ENCODE assay signal across 8 cellular contexts in the genomic region with DNA sequence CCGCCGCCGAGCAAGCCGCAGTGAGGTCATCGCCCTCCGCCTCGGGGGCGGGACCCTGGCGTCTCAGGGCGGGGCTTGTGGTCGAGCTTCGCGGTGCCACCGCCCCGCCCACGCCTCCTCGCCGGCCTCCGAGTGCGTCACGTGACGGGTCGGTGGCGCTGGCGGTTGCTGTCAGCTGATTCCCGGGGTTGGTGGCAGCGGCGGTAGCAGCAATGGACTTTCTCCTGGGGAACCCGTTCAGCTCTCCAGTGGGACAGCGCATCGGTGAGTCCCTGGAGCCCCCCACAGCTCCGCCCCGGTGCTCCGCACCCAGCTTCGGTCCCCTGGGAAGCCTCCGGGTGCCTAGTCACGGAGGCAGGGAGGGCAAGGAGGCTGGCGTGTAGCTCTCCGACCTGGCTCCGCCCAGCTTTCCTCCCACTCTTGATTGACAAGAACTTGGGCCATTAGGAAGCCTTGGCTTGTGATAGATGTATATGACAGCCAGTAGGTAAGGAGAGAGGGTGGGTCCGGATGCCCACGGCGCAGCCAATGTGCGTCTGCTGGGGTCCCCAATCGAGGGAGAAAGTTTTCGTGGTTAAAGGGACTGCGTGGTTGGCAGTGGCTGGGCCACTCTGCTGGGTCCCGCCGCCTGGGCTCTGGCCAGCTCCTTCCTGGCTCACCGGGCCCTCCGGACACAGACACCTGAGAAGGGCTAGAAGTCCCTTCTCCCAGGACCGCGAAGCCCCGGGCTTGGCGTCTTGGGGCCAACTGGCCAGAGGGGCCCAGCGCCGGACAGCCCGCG. TPM values are rescaled to one million over a fixed set of nuclear protein-coding genes. Genes with fewer than 3 reads are reported as not detected.
A peak's percentile ranks its signal among the peaks of the same experiment; 100 is the strongest.
DNase-seq lines count a peak whose midpoint lies in the region; ATAC-seq, FAIRE-seq and TF ChIP-seq lines count a peak whose summit lies in the region.

A gene (plus strand): TSS at position 178 of the 781 bp plus-strand sequence. CDS start 35 bp downstream, at position 213.

- peak within 1 kb of the TSS; percentile 89 to 92 for H3K4me2 ChIP-seq in H1 (ENCODE audit: insufficient read depth in 1 of 2, low read depth in 2 of 2, low read length in 2 of 2)

- FAIRE-seq in HTR-8/SVneo (lab: Jason Lieb, UNC) (peak; percentile 62), H1 (lab: Jason Lieb, UNC) (peak; percentile 92)

- no peak within 1 kb of the TSS for H3K56ac ChIP-seq in H1 (replicated peaks; ENCODE audit: insufficient read length, low read depth, low read length)

- peak within 1 kb of the TSS; percentile 22; the same call in 1 of the 2 replicates for H3K27ac ChIP-seq in H1 (ENCODE audit: low read depth, low read length)

- H3K27me3 ChIP-seq in H1 (replicated peaks in 1 of 4; ENCODE audit: control insufficient read depth in 3 of 4, extremely low read depth in 1 of 4, insufficient read depth in 3 of 4, low read length in 3 of 4): no peaks in the 10 kb centered on the region

- TF ChIP-seq RAD21 in H1 (IDR thresholded peaks at IDR 0.05 in 1 of 2, conservative IDR thresholded peaks at IDR 0.05 in 1 of 2; ENCODE audit: low read depth in 2 of 2, low read length in 2 of 2): no peak

- peak in 1 of 2 experiments; percentile 75; a peak in 2 of 3 replicates for TF ChIP-seq POLR2A in H1 (IDR thresholded peaks at IDR 0.05; ENCODE audit: control extremely low read depth in 1 of 2, low read depth in 2 of 2, low read length in 2 of 2)

- ATAC-seq in GM21367 (IDR thresholded peaks at IDR 0.05; ENCODE audit: unreplicated experiment) (peak; percentile 93), memory B cell (ENCODE audit: low read depth) (peak; percentile 86)

- TF ChIP-seq EP300 in H1 (IDR thresholded peaks at IDR 0.05; ENCODE audit: borderline replicate concordance in 1 of 2, low read depth in 2 of 2, low read length in 2 of 2): no peak

- H4K8ac ChIP-seq in H1 (ENCODE audit: extremely low read depth, insufficient read depth, low read length): peak within 1 kb of the TSS; percentile 84

- H3K27me3 Mint-ChIP-seq in memory B cell: no peaks in the 10 kb centered on the region

- peak within 1 kb of the TSS; percentile 54 for H4K5ac ChIP-seq in H1 (ENCODE audit: insufficient read length, low read depth, low read length)

- no peaks in the 10 kb centered on the region for H3K9me3 ChIP-seq in H1 (ENCODE audit: insufficient read depth in 2 of 2, low read depth in 1 of 2, low read length in 1 of 2)

- no peak within 1 kb of the TSS for H2BK120ac ChIP-seq in H1 (replicated peaks; ENCODE audit: low read depth, low read length)

- H3K79me2 ChIP-seq in H1 (ENCODE audit: control insufficient read depth in 1 of 2, insufficient read depth in 2 of 2, low read length in 2 of 2): no peaks in the 10 kb centered on the region

- H3K36me3 ChIP-seq in H1 (ENCODE audit: control insufficient read depth in 2 of 4, insufficient read depth in 4 of 4, low read length in 3 of 4): peaks cover 0 to 15% (median under 1%) of the 10 kb centered on the region in 4 experiments; a peak in 3 of 8 replicates

- H2AFZ ChIP-seq in H1 (ENCODE audit: low read length): peak within 1 kb of the TSS; percentile 83; the same call in 1 of the 2 replicates

- CTCF ChIA-PET in H1 (lab: Charles Lee; ENCODE audit: partially characterized antibody): interaction anchor here (0.8 kb wide), 2 partner anchors 11 to 27 kb away, joined by 3 read pairs; no protein-coding TSS in a partner anchor

- H2BK15ac ChIP-seq in H1 (ENCODE audit: low read length): no peak within 1 kb of the TSS

- H4K20me1 ChIP-seq in H1 (replicated peaks in 1 of 2; ENCODE audit: control insufficient read depth in 1 of 2, insufficient read depth in 2 of 2, low read length in 2 of 2): no peaks in the 10 kb centered on the region

- no peak within 1 kb of the TSS for H3K14ac ChIP-seq in H1 (ENCODE audit: insufficient read length)

- no peak within 1 kb of the TSS for H2BK20ac ChIP-seq in H1 (ENCODE audit: low read length)

- peak within 1 kb of the TSS; percentile 12 for H4K91ac ChIP-seq in H1 (replicated peaks; ENCODE audit: insufficient read length, low read length)

- peak; percentile 97 for DNase-seq in COLO668 (lab: John Stamatoyannopoulos, UW; ENCODE audit: unreplicated experiment)
- DNase-seq in HTR-8/SVneo (ENCODE audit: insufficient read length, low spot score): peak; percentile 91
- peak; percentile 91 for DNase-seq in NOMO-1 treated with dmso at 0.1 percent for 144 hours (lab: John Stamatoyannopoulos, UW; ENCODE audit: unreplicated experiment)
- peak; percentile 90 to 94 (median 94) for DNase-seq in activated CD8-positive, alpha-beta memory T cell treated with anti-CD3 and anti-CD28 coated beads for 48 hours (ENCODE audit: low read depth in 2 of 3, low spot score in 2 of 3)
- DNase-seq in H1 (ENCODE audit: low read depth in 1 of 2, low spot score in 2 of 2): peak; percentile 93 to 99
- DNase-seq in memory B cell (ENCODE audit: low spot score in 2 of 2): peak; percentile 98 to 99
- DNase-seq in stimulated activated CD8-positive, alpha-beta memory T cell treated with anti-CD3 and anti-CD28 coated beads, Interleukin-12 subunit alpha, Interleukin-12 subunit beta, amount 100 ng/mL, for 24 hours (ENCODE audit: extremely low read depth): peak; percentile 94

- no peak within 1 kb of the TSS for H2BK12ac ChIP-seq in H1 (ENCODE audit: low read depth, low read length)

- peak within 1 kb of the TSS in 3 of 4 experiments; percentile 59 to 65 (median 65); a peak in 6 of 7 replicates for H3K9ac ChIP-seq in H1 (replicated peaks in 1 of 4; ENCODE audit: extremely low read depth in 1 of 4, low read depth in 3 of 4, low read length in 3 of 4)

- H3K36me3 Mint-ChIP-seq in memory B cell: peaks cover 3% of the 10 kb centered on the region

- no peak within 1 kb of the TSS for H3K4ac ChIP-seq in H1 (replicated peaks; ENCODE audit: insufficient read length, low read depth, low read length)

- peak within 1 kb of the TSS; percentile 71; the same call in 1 of the 2 replicates for H3K18ac ChIP-seq in H1 (ENCODE audit: extremely low read depth, low read length)

- no peak for TF ChIP-seq CTCF in H1 (IDR thresholded peaks at IDR 0.05; ENCODE audit: control extremely low read depth in 1 of 3, insufficient read depth in 1 of 3, low read depth in 1 of 3, low read length in 3 of 3)

- H3K79me1 ChIP-seq in H1 (ENCODE audit: low read depth, low read length): no peaks in the 10 kb centered on the region

- H2BK5ac ChIP-seq in H1 (ENCODE audit: low read depth, low read length): 0 out of 2 replicates have a peak within 1 kb of the TSS, but pooled peaks have one; percentile 1

- H3K4me3 Mint-ChIP-seq in memory B cell: peak within 1 kb of the TSS; percentile 98

- no peak within 1 kb of the TSS for H3K23ac ChIP-seq in H1 (ENCODE audit: insufficient read length)

- H3K4me1 Mint-ChIP-seq in memory B cell: peaks cover 18% of the 10 kb centered on the region

- H2AK5ac ChIP-seq in H1 (ENCODE audit: low read depth, low read length): no peak within 1 kb of the TSS

- POLR2A ChIA-PET in H1 (lab: Charles Lee; ENCODE audit: partially characterized antibody): interaction anchor here (0.7 to 2.3 kb wide), 10 partner anchors 9 to 81 kb away, joined by 3 to 9 read pairs (median 4); a partner anchor contains a TSS

- H3K4me1 ChIP-seq in H1 (replicated peaks in 1 of 4; ENCODE audit: control insufficient read depth in 3 of 4, insufficient read depth in 4 of 4, low read length in 3 of 4): peaks cover 0 to 1% (median under 1%) of the 10 kb centered on the region in 4 experiments; a peak in 3 of 7 replicates

- peak within 1 kb of the TSS; percentile 80 to 88 (median 85) for H3K4me3 ChIP-seq in H1 (ENCODE audit: extremely low read depth in 1 of 4, insufficient read depth in 2 of 4, low read depth in 3 of 4, low read length in 4 of 4)

- WGBS in H1 (ENCODE audit: extremely low coverage in 1 of 2, insufficient coverage in 1 of 2, insufficient read length in 1 of 2, insufficient replicate concordance in 2 of 2, low coverage in 1 of 2, low lambda C conversion rate in 2 of 2, missing lambda C conversion rate in 1 of 2), 2 experiments: 3% methylated on average over 49 of the region's 59 CpGs; no CpG with 5 or more reads in 1 of the 2 experiments

- H3K9me3 Mint-ChIP-seq in memory B cell: no peaks in the 10 kb centered on the region

- peaks cover 4% of the 10 kb centered on the region; the same call in 1 of the 2 replicates for H3K23me2 ChIP-seq in H1 (ENCODE audit: low read depth, low read length)

- H3K27ac Mint-ChIP-seq in memory B cell: peak within 1 kb of the TSS; percentile 96

TF ChIP-seq in H1, 55 proteins besides CTCF, POLR2A, EP300 and RAD21 (continues in another document):
- TF ChIP-seq HDAC2 (IDR thresholded peaks at IDR 0.05; ENCODE audit: borderline replicate concordance in 1 of 2, low read depth in 2 of 2, low read length in 2 of 2): peak in 1 of 2 experiments; percentile 98; a peak in 2 of 4 replicates
- TF ChIP-seq MAFK (IDR thresholded peaks at IDR 0.05; ENCODE audit: low read depth, low read length): no peak
- peak; percentile 84 to 98; a peak in 3 of 4 replicates for TF ChIP-seq SIN3A (conservative IDR thresholded peaks at IDR 0.05 in 1 of 2, IDR thresholded peaks at IDR 0.05 in 1 of 2; ENCODE audit: low read depth in 1 of 2, low read length in 2 of 2)
- no peak; the same call in none of the 2 replicates for TF ChIP-seq TBP (IDR thresholded peaks at IDR 0.05; ENCODE audit: low read depth, low read length)
- TF ChIP-seq RFX5 (IDR thresholded peaks at IDR 0.05; ENCODE audit: borderline replicate concordance, low read depth, low read length): no peak
- TF ChIP-seq ZNF274 (IDR thresholded peaks at IDR 0.05; ENCODE audit: borderline replicate concordance, extremely low read depth, low read length): no peak

RNA-seq across cellular contexts. Expression of the gene that starts here (rescaled TPM):
- total RNA-seq in H1 (2021; fragmentation: NEBNext Ultra II Directional; extraction: Animal tissue kit (Norgen Biotek cat#: 25700)): 22.2 and 25.1 TPM in 2 replicates
- polyA plus RNA-seq in H1 (2011; rRNA removed): 39.2 and 40.8 TPM in 2 replicates
- polyA plus RNA-seq in H1 (2011; cell fraction: cytosol; rRNA removed): 42.4 TPM
- polyA plus RNA-seq in H1 (2011; cell fraction: nucleus; rRNA removed): 55.0 TPM
- 18.4 to 26.3 TPM (median 24.0 TPM) in 4 replicates for polyA plus RNA-seq in H1 (2012, experiment 1 of 2)
- 17.2 TPM for polyA plus RNA-seq in H1 (2012, experiment 2 of 2)
- polyA plus RNA-seq in H1 (2013, experiment 1 of 2): 10.1 TPM
- 9.8 TPM for polyA plus RNA-seq in H1 (2013, experiment 2 of 2)
- polyA minus RNA-seq in H1 (2011; rRNA and poly(A)+ RNA removed): 66.8 and 85.4 TPM in 2 replicates
- polyA minus RNA-seq in H1 (2011; cell fraction: cytosol; rRNA and poly(A)+ RNA removed): 23.8 TPM
- 28.3 TPM for polyA minus RNA-seq in H1 (2011; cell fraction: nucleus; rRNA and poly(A)+ RNA removed)

Comparison
In these comparisons a context has a peak if more than half of its experiments do, and no peak if none do; other contexts are left out.
1. Peak in every context shown above with its lines: DNase-seq, ATAC-seq, H3K4me3 ChIP-seq and H3K27ac ChIP-seq.